Comparison of ENCODE assay signal across 26 cellular contexts in genomic region chr4:141057582-141057981, GRCh38.
"Had no signal": no experiment of that assay in that cellular context is flagged by ENCODE, and none has a peak within 500 bp of the region (broad histone marks: within the 10 kb centered on the region; RNA-seq: fewer than 3 reads in every experiment).

No MANE protein-coding gene starts in this region.

- ATAC-seq: stimulated activated effector memory CD8-positive, alpha-beta T cell treated with anti-CD3 and anti-CD28 coated beads, Interleukin-12 subunit alpha, Interleukin-12 subunit beta, amount 100 ng/mL, for 72 hours; stimulated activated memory B cell treated with anti-CD40 and anti-IgM and Interleukin-4, amounts not matched to agents 10 μg/mL and 1 μg/mL and 100 μg/mL, for 72 hours; stimulated activated naive B cell treated with anti-CD40 and anti-IgM and Interleukin-4, amounts not matched to agents 10 μg/mL and 1 μg/mL and 100 μg/mL, for 72 hours; stimulated activated naive CD8-positive, alpha-beta T cell treated with anti-CD3 and anti-CD28 coated beads, Interleukin-15, amount 100 ng/mL, for 72 hours; stimulated activated naive CD8-positive, alpha-beta T cell treated with anti-CD3 and anti-CD28 coated beads, Interleukin-15, Interleukin-2, amounts not matched to agents 100 U/mL and 50 U/mL, for 24 hours; upper lobe of right lung had no signal

- H3K27me3 ChIP-seq: stomach, suprapubic skin, testis, thyroid gland, tibial artery, tibial nerve, transverse colon, upper lobe of left lung, upper lobe of right lung, uterus, vagina had no signal

- H3K4me3 ChIP-seq: stomach, suprapubic skin, testis, thoracic aorta, thyroid gland, tibial artery, tibial nerve, transverse colon, upper lobe of left lung, upper lobe of right lung, uterus, vagina had no signal

- H3K9me3 ChIP-seq: stomach, suprapubic skin, testis, thoracic aorta, thyroid gland, tibial artery, tibial nerve, transverse colon, upper lobe of left lung, upper lobe of right lung, uterus, vagina had no signal

- DNase-seq: stimulated activated CD4-positive, alpha-beta T cell treated with anti-CD3 and anti-CD28 coated beads, Interleukin-2, amount 100 ng/mL, for 24 hours; stimulated activated CD4-positive, alpha-beta T cell treated with anti-CD3 and anti-CD28 coated beads, Interleukin-2, amount 100 ng/mL, for 48 hours; stimulated activated CD4-positive, alpha-beta T cell treated with anti-CD3 and anti-CD28 coated beads, Interleukin-4, amount 100 ng/mL, for 1 hour; stimulated activated CD4-positive, alpha-beta T cell treated with anti-CD3 and anti-CD28 coated beads, Interleukin-4, amount 100 ng/mL, for 24 hours; stimulated activated CD4-positive, alpha-beta T cell treated with anti-CD3 and anti-CD28 coated beads, Interleukin-4, amount 100 ng/mL, for 4 hours; stimulated activated CD8-positive, alpha-beta memory T cell treated with anti-CD3 and anti-CD28 coated beads, Interleukin-4, amount 100 ng/mL, for 48 hours; stimulated activated naive B cell treated with anti-CD40 and anti-IgM and Interleukin-4, amounts not matched to agents 10 μg/mL and 1 μg/mL and 100 μg/mL, for 72 hours; stimulated activated naive CD4-positive, alpha-beta T cell; stimulated activated naive CD4-positive, alpha-beta T cell treated with Interleukin-2 at 50 U/mL for 16 hours; stimulated activated naive CD8-positive, alpha-beta T cell treated with anti-CD3 and anti-CD28 coated beads, Interleukin-15, amount 100 ng/mL, for 72 hours; stimulated activated naive CD8-positive, alpha-beta T cell treated with anti-CD3 and anti-CD28 coated beads, Interleukin-15, Interleukin-2, amounts not matched to agents 100 U/mL and 50 U/mL, for 24 hours; stomach; substantia nigra; testis; thyroid gland; tibial artery; transverse colon; upper lobe of left lung; upper lobe of right lung; uterus had no signal

- H3K4me1 ChIP-seq: suprapubic skin, testis, thyroid gland, tibial nerve, transverse colon, upper lobe of left lung, upper lobe of right lung, uterus, vagina had no signal

- H3K36me3 ChIP-seq: stomach, suprapubic skin, thoracic aorta, thyroid gland, tibial artery, tibial nerve, transverse colon, upper lobe of left lung, upper lobe of right lung, uterus, vagina had no signal

- H3K27ac ChIP-seq: stomach, suprapubic skin, testis, thoracic aorta, thyroid gland, tibial artery, tibial nerve, transverse colon, upper lobe of left lung, upper lobe of right lung, uterus, vagina had no signal
